Comparison of ENCODE assay signal across 22 cellular contexts in the genomic region with DNA sequence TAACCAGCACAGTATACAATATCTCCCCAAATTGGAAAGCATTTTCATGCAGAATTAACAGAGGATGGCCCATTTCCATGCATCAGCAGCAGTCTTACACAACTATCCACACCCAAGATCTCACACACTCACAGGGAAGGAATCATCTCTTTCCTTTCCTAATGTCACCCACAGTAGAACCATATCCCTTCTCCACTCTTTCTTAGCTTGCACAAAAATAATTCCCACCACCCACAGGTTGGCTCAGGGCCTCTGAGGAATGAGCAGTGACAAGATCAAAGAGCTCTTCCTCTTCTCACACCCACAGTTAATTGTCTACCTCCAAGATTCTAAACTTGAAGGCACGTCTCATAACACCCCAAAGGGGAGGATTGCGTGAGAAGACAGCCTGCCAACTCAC.
"Had no signal": no experiment of that assay in that cellular context is flagged by ENCODE, and none has a peak within 500 bp of the region (broad histone marks: within the 10 kb centered on the region; RNA-seq: fewer than 3 reads in every experiment).

No MANE protein-coding gene starts in this region.

- FAIRE-seq: endometrium had no signal

- H3K27ac ChIP-seq: coronary artery, esophagus muscularis mucosa, gastrocnemius medialis, heart left ventricle, left ventricle myocardium inferior, prostate gland, suprapubic skin, transverse colon, vagina had no signal

- H3K36me3 ChIP-seq: esophagus muscularis mucosa, gastrocnemius medialis, heart left ventricle, left ventricle myocardium inferior, prostate gland, suprapubic skin, transverse colon, vagina had no signal

- H3K27me3 Mint-ChIP-seq: activated CD4-positive, alpha-beta T cell treated with anti-CD3 and anti-CD28 coated beads, Interleukin-2, amount 10 ng/mL, durations not matched to agents 24 days and 14 days; central memory CD8-positive, alpha-beta T cell; naive B cell; stimulated activated naive CD8-positive, alpha-beta T cell treated with anti-CD3 and anti-CD28 coated beads, Interleukin-15, Interleukin-2, amounts not matched to agents 100 ng/mL and 50 ng/mL, for 24 hours had no signal

- H3K27me3 ChIP-seq: esophagus muscularis mucosa, gastrocnemius medialis, heart left ventricle, suprapubic skin, transverse colon, vagina had no signal

- H3K4me3 ChIP-seq: coronary artery, esophagus muscularis mucosa, gastrocnemius medialis, heart left ventricle, left ventricle myocardium inferior, prostate gland, suprapubic skin, transverse colon, vagina had no signal

- H3K4me1 Mint-ChIP-seq: activated CD4-positive, alpha-beta T cell treated with anti-CD3 and anti-CD28 coated beads, Interleukin-2, amount 10 ng/mL, durations not matched to agents 24 days and 14 days; brain; central memory CD8-positive, alpha-beta T cell; naive B cell; neural crest cell had no signal

- ATAC-seq: activated CD8-positive, alpha-beta T cell treated with anti-CD3 and anti-CD28 coated beads, Interleukin-2, amount 10 ng/mL, durations not matched to agents 7 days and 5 days; activated T-cell treated with anti-CD3 and anti-CD28 coated beads, Interleukin-2, amount 50 U/mL, for 4 hours; gastrocnemius medialis; heart left ventricle; right cardiac atrium had no signal

- H3K4me3 Mint-ChIP-seq: activated CD4-positive, alpha-beta T cell treated with anti-CD3 and anti-CD28 coated beads, Interleukin-2, amount 10 ng/mL, durations not matched to agents 24 days and 14 days; activated CD8-positive, alpha-beta T cell treated with anti-CD3 and anti-CD28 coated beads, Interleukin-2, amount 10 ng/mL, durations not matched to agents 7 days and 5 days; activated naive CD4-positive, alpha-beta T cell treated with anti-CD3 and anti-CD28 coated beads for 36 hours; activated T-cell treated with anti-CD3 and anti-CD28 coated beads, Interleukin-2, amount 50 U/mL, for 4 hours; brain; central memory CD8-positive, alpha-beta T cell; naive B cell; neural crest cell; stimulated activated naive CD8-positive, alpha-beta T cell treated with anti-CD3 and anti-CD28 coated beads, Interleukin-15, Interleukin-2, amounts not matched to agents 100 ng/mL and 50 ng/mL, for 24 hours had no signal

- H3K36me3 Mint-ChIP-seq: brain, naive B cell had no signal

- H3K4me1 ChIP-seq: esophagus muscularis mucosa, gastrocnemius medialis, heart left ventricle, left ventricle myocardium inferior, prostate gland, suprapubic skin, transverse colon, vagina had no signal

- H3K9me3 ChIP-seq: gastrocnemius medialis, prostate gland had no signal

- H3K27ac Mint-ChIP-seq: activated CD4-positive, alpha-beta T cell treated with anti-CD3 and anti-CD28 coated beads, Interleukin-2, amount 10 ng/mL, durations not matched to agents 24 days and 14 days; activated CD8-positive, alpha-beta T cell treated with anti-CD3 and anti-CD28 coated beads, Interleukin-2, amount 10 ng/mL, durations not matched to agents 7 days and 5 days; activated naive CD4-positive, alpha-beta T cell treated with anti-CD3 and anti-CD28 coated beads for 36 hours; brain; naive B cell; stimulated activated naive CD8-positive, alpha-beta T cell treated with anti-CD3 and anti-CD28 coated beads, Interleukin-15, Interleukin-2, amounts not matched to agents 100 ng/mL and 50 ng/mL, for 24 hours had no signal

- DNase-seq: activated CD4-positive, alpha-beta T cell treated with anti-CD3 and anti-CD28 coated beads, Interleukin-2, amount 10 ng/mL, durations not matched to agents 24 days and 14 days; activated CD8-positive, alpha-beta T cell treated with anti-CD3 and anti-CD28 coated beads, Interleukin-2, amount 10 ng/mL, durations not matched to agents 7 days and 5 days; activated naive CD4-positive, alpha-beta T cell treated with anti-CD3 and anti-CD28 coated beads for 36 hours; activated T-cell treated with anti-CD3 and anti-CD28 coated beads, Interleukin-2, amount 50 U/mL, for 4 hours; gastrocnemius medialis; heart left ventricle; left ventricle myocardium inferior; naive B cell; right cardiac atrium; stimulated activated CD4-positive, alpha-beta T cell treated with anti-CD3 and anti-CD28 coated beads, Interleukin-2, amount 100 ng/mL, for 24 hours; T1000; transverse colon had no signal
